ENCODE assay signal across 1 cellular context in the genomic region with DNA sequence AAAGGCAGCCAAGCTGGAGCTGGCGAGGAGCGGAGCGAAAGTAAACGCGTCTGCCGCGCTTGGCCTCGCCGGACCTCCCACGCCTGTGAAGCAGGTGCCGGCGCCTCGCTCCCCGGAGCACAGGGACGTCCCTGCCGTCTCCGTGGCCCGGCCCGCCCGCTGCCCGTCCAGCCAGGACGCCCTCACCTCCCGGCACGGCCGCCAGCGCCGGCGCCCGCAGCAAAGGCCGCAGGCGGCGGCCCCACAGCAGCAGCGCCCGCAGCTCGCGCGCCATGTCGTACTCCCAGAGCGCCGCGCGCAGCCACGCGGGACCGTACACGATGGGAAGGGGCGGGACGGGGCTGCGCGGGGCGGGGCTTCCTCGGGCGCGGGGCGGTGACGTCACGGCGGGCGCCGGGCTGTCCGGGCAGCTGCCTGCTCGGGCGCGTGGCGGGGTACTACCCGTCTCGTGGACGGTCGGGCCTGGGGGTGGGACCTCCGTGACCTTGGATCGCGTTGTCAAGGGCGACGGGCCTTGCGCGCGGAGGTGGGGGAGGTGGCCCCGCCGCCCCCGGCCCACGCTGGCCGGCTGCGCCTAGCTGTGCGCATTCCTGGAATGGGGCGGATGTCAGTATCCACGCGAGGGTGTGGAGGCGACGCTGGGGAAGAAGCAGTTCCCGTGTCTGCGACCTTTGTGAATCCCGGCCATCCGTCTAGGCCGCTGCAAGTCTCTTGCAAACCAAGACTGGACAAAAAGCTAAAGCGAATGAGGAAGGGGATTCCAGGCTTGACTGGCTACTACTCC.
TF ChIP-seq lines count a peak whose summit lies in the region.

TSS of gene TRAP1 (minus strand) at position 290 of the 784 bp plus-strand sequence. CDS start at position 274, 16 bp downstream.

TF ChIP-seq in WTC11, 78 proteins besides CTCF, POLR2A, EP300 and RAD21 (continued from another document and continues in another):
- no peak for TF ChIP-seq PRDM15 (CRISPR knock-in tag; IDR thresholded peaks at IDR 0.05)
- TF ChIP-seq GTF2I (CRISPR knock-in tag; conservative IDR thresholded peaks at IDR 0.05): no peak
- TF ChIP-seq CREB1 (CRISPR knock-in tag; IDR thresholded peaks at IDR 0.05): no peak
- no peak for TF ChIP-seq EMX1 (CRISPR knock-in tag; IDR thresholded peaks at IDR 0.05)
- TF ChIP-seq FOXJ3 (CRISPR knock-in tag; IDR thresholded peaks at IDR 0.05; ENCODE audit: borderline replicate concordance): no peak
- TF ChIP-seq, protein P1, sequence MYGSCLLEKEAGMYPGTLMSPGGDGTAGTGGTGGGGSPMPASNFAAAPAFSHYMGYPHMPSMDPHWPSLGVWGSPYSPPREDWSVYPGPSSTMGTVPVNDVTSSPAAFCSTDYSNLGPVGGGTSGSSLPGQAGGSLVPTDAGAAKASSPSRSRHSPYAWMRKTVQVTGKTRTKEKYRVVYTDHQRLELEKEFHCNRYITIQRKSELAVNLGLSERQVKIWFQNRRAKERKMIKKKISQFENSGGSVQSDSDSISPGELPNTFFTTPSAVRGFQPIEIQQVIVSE (CRISPR knock-in tag; IDR thresholded peaks at IDR 0.05; ENCODE audit: borderline replicate concordance): no peak
- peak; percentile 73; the same call in 1 of the 2 replicates for TF ChIP-seq TEAD4 (CRISPR knock-in tag; IDR thresholded peaks at IDR 0.05)
- TF ChIP-seq TCF7 (CRISPR knock-in tag; IDR thresholded peaks at IDR 0.05; ENCODE audit: low read depth): 0 out of 2 replicates have a peak, but pooled peaks have one; percentile 22
- peak; percentile 90 for TF ChIP-seq ZNF232 (CRISPR knock-in tag; IDR thresholded peaks at IDR 0.05)
- TF ChIP-seq RELA (CRISPR knock-in tag; IDR thresholded peaks at IDR 0.05; ENCODE audit: borderline replicate concordance): peak; percentile 80
- no peak for TF ChIP-seq SMAD4 (CRISPR knock-in tag; IDR thresholded peaks at IDR 0.05)
- no peak for TF ChIP-seq AFF4 (CRISPR knock-in tag; IDR thresholded peaks at IDR 0.05; ENCODE audit: borderline replicate concordance)
- no peak for TF ChIP-seq IRF2 (CRISPR knock-in tag; IDR thresholded peaks at IDR 0.05; ENCODE audit: borderline replicate concordance, low read depth)
- no peak for TF ChIP-seq SOX15 (CRISPR knock-in tag; IDR thresholded peaks at IDR 0.05)
- peak; percentile 74 for TF ChIP-seq FOXP1 (CRISPR knock-in tag; IDR thresholded peaks at IDR 0.05; ENCODE audit: borderline replicate concordance)
- TF ChIP-seq FOXP4 (CRISPR knock-in tag; IDR thresholded peaks at IDR 0.05): no peak
- TF ChIP-seq, protein P2, sequence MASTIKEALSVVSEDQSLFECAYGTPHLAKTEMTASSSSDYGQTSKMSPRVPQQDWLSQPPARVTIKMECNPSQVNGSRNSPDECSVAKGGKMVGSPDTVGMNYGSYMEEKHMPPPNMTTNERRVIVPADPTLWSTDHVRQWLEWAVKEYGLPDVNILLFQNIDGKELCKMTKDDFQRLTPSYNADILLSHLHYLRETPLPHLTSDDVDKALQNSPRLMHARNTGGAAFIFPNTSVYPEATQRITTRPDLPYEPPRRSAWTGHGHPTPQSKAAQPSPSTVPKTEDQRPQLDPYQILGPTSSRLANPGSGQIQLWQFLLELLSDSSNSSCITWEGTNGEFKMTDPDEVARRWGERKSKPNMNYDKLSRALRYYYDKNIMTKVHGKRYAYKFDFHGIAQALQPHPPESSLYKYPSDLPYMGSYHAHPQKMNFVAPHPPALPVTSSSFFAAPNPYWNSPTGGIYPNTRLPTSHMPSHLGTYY (CRISPR knock-in tag; IDR thresholded peaks at IDR 0.05): no peak
- TF ChIP-seq ATF1 (CRISPR knock-in tag; IDR thresholded peaks at IDR 0.05): no peak
- peak; percentile 41 for TF ChIP-seq GABPB1 (CRISPR knock-in tag; IDR thresholded peaks at IDR 0.05)
- no peak for TF ChIP-seq ZNF263 (CRISPR knock-in tag; IDR thresholded peaks at IDR 0.05; ENCODE audit: low read depth)
- TF ChIP-seq, protein P3, sequence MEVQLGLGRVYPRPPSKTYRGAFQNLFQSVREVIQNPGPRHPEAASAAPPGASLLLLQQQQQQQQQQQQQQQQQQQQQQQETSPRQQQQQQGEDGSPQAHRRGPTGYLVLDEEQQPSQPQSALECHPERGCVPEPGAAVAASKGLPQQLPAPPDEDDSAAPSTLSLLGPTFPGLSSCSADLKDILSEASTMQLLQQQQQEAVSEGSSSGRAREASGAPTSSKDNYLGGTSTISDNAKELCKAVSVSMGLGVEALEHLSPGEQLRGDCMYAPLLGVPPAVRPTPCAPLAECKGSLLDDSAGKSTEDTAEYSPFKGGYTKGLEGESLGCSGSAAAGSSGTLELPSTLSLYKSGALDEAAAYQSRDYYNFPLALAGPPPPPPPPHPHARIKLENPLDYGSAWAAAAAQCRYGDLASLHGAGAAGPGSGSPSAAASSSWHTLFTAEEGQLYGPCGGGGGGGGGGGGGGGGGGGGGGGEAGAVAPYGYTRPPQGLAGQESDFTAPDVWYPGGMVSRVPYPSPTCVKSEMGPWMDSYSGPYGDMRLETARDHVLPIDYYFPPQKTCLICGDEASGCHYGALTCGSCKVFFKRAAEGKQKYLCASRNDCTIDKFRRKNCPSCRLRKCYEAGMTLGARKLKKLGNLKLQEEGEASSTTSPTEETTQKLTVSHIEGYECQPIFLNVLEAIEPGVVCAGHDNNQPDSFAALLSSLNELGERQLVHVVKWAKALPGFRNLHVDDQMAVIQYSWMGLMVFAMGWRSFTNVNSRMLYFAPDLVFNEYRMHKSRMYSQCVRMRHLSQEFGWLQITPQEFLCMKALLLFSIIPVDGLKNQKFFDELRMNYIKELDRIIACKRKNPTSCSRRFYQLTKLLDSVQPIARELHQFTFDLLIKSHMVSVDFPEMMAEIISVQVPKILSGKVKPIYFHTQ (CRISPR knock-in tag; IDR thresholded peaks at IDR 0.05): no peak
- no peak for TF ChIP-seq JAZF1 (CRISPR knock-in tag; IDR thresholded peaks at IDR 0.05)
- TF ChIP-seq ZSCAN18 (CRISPR knock-in tag; IDR thresholded peaks at IDR 0.05): no peak
- peak; percentile 69; the same call in 1 of the 2 replicates for TF ChIP-seq KAT7 (CRISPR knock-in tag; IDR thresholded peaks at IDR 0.05; ENCODE audit: borderline replicate concordance)
- TF ChIP-seq NFATC4 (CRISPR knock-in tag; IDR thresholded peaks at IDR 0.05): no peak
- no peak for TF ChIP-seq ZNF423 (CRISPR knock-in tag; IDR thresholded peaks at IDR 0.05)
- no peak for TF ChIP-seq HMGA2 (CRISPR knock-in tag; IDR thresholded peaks at IDR 0.05)
- peak; percentile 86 for TF ChIP-seq CBFB (CRISPR knock-in tag; IDR thresholded peaks at IDR 0.05; ENCODE audit: low read depth)
- no peak for TF ChIP-seq ZNF416 (CRISPR knock-in tag; IDR thresholded peaks at IDR 0.05)
- TF ChIP-seq ATF3 (CRISPR knock-in tag; conservative IDR thresholded peaks at IDR 0.05): no peak
- TF ChIP-seq GRHL2 (CRISPR knock-in tag; IDR thresholded peaks at IDR 0.05; ENCODE audit: insufficient replicate concordance, severe bottlenecking): no peak
- TF ChIP-seq NR2C2 (CRISPR knock-in tag; IDR thresholded peaks at IDR 0.05): no peak
- no peak for TF ChIP-seq ZNF121 (CRISPR knock-in tag; IDR thresholded peaks at IDR 0.05)
- no peak for TF ChIP-seq ELF4 (CRISPR knock-in tag; IDR thresholded peaks at IDR 0.05; ENCODE audit: low read depth)
- TF ChIP-seq SP1 (CRISPR knock-in tag; conservative IDR thresholded peaks at IDR 0.05): peak; percentile 99
